Comparison of ENCODE assay signal across 10 cellular contexts in genomic region chrX:114959729-114960128, GRCh38. TPM values are rescaled to one million over a fixed set of nuclear protein-coding genes. Genes with fewer than 3 reads are reported as not detected.
A peak's percentile ranks its signal among the peaks of the same experiment; 100 is the strongest.
DNase-seq lines count a peak whose midpoint lies in the region; ATAC-seq, FAIRE-seq and TF ChIP-seq lines count a peak whose summit lies in the region.
"Had no signal": no experiment of that assay in that cellular context is flagged by ENCODE, and none has a peak within 500 bp of the region (broad histone marks: within the 10 kb centered on the region; RNA-seq: fewer than 3 reads in every experiment).

No MANE protein-coding gene starts in this region.

- TF ChIP-seq POLR2A in HepG2 (IDR thresholded peaks at IDR 0.05; ENCODE audit: insufficient read depth in 1 of 2, low read depth in 2 of 2, low read length in 2 of 2): no peak

- H3K9me3 ChIP-seq in liver (ENCODE audit: control insufficient read depth in 4 of 4, low read length in 3 of 4) (no peaks in the 10 kb centered on the region), HepG2 (ENCODE audit: low read length) (no peaks in the 10 kb centered on the region), upper lobe of right lung (no peaks in the 10 kb centered on the region)
- H3K9me3 ChIP-seq in CD4-positive, alpha-beta memory T cell (ENCODE audit: control insufficient read depth in 1 of 2, low read length in 2 of 2): no peaks in the 10 kb centered on the region

- intact Hi-C loops in HepG2 (cut with micrococcal nuclease; ENCODE audit: unreplicated experiment) (loop anchor here (10.0 kb wide), 1 partner anchor 345 kb away; no protein-coding TSS in a partner anchor), upper lobe of right lung (cut with DNase I) (no loop called here)
- intact Hi-C loops in CD4-positive, alpha-beta memory T cell (cut with micrococcal nuclease): no loop called here

- H3K4me2 ChIP-seq in HepG2 (ENCODE audit: low read depth, low read length): no peak overlapping the region

- peak; percentile 31 for TF ChIP-seq CTCF in liver (IDR thresholded peaks at IDR 0.05; ENCODE audit: low read depth, low read length, missing input control)
- TF ChIP-seq CTCF in HepG2 (CRISPR knock-in tag; IDR thresholded peaks at IDR 0.05): no peak
- peak; percentile 36; the same call in 1 of the 2 replicates for TF ChIP-seq CTCF in RWPE1 (conservative IDR thresholded peaks at IDR 0.05; ENCODE audit: low read depth)
- TF ChIP-seq CTCF in fibroblast of the aortic adventitia (IDR thresholded peaks at IDR 0.05; ENCODE audit: insufficient read depth, low read length): peak; percentile 52
- peak; percentile 41 for TF ChIP-seq CTCF in upper lobe of right lung (IDR thresholded peaks at IDR 0.05)

- H3K36me3 ChIP-seq in liver (ENCODE audit: control insufficient read depth in 4 of 4, insufficient read depth in 3 of 4, low read depth in 1 of 4, low read length in 3 of 4) (no peaks in the 10 kb centered on the region), HepG2 (replicated peaks in 1 of 2; ENCODE audit: control insufficient read depth in 1 of 2, insufficient read depth in 2 of 2, low read length in 2 of 2) (no peaks in the 10 kb centered on the region), upper lobe of right lung (no peaks in the 10 kb centered on the region)
- no peaks in the 10 kb centered on the region for H3K36me3 ChIP-seq in CD4-positive, alpha-beta memory T cell (ENCODE audit: insufficient read depth, low read length)

- CTCF ChIA-PET in HepG2 (lab: Yijun Ruan, JAX; ENCODE audit: low intra/inter-chr PET ratio, low total read pairs) (no interaction called here), RWPE1 (lab: Yijun Ruan, JAX) (interaction anchor here (0.5 to 1.0 kb wide), 3 partner anchors 333 to 1026 kb away, joined by 3 to 4 read pairs (median 3); no protein-coding TSS in a partner anchor)
- CTCF ChIA-PET in CD4-positive, alpha-beta memory T cell (lab: Charles Lee; ENCODE audit: partially characterized antibody): no interaction called here

- H3K27me3 ChIP-seq in liver (ENCODE audit: control insufficient read depth in 4 of 4, insufficient read depth in 4 of 4, low read length in 3 of 4) (no peaks in the 10 kb centered on the region), HepG2 (ENCODE audit: control insufficient read depth in 1 of 2, insufficient read depth in 2 of 2, low read length in 2 of 2) (no peaks in the 10 kb centered on the region), upper lobe of right lung (no peaks in the 10 kb centered on the region)
- H3K27me3 ChIP-seq in CD4-positive, alpha-beta memory T cell (ENCODE audit: insufficient read depth, low read length): no peaks in the 10 kb centered on the region

- no peak for DNase-seq in HepG2 (ENCODE audit: low spot score)
- peak; percentile 8 for DNase-seq in RWPE1 (ENCODE audit: low spot score)
- peak; percentile 55 for DNase-seq in fibroblast of the aortic adventitia (ENCODE audit: low read depth)
- DNase-seq in upper lobe of right lung: no peak
- DNase-seq in CD4-positive, alpha-beta memory T cell: no peak
- DNase-seq in NCI-H2227 treated with DMSO at 0.1 percent for 48 hours (lab: John Stamatoyannopoulos, UW): no peak
- DNase-seq in GM19238 (ENCODE audit: insufficient read length, low spot score): no peak
- DNase-seq: activated CD4-positive, CD25-positive, alpha-beta regulatory T cell treated with anti-CD3 and anti-CD28 coated beads, Interleukin-2, amount 50 U/mL, for 72 hours; effector memory CD4-positive, alpha-beta T cell had no signal

- H3K36me3 Mint-ChIP-seq in CD4-positive, alpha-beta memory T cell: no peaks in the 10 kb centered on the region

- TF ChIP-seq EP300 in HepG2 (IDR thresholded peaks at IDR 0.05; ENCODE audit: low read depth in 2 of 2, low read length in 2 of 2) (no peak), HepG2 (CRISPR knock-in tag; IDR thresholded peaks at IDR 0.05; ENCODE audit: borderline replicate concordance) (no peak)

- FAIRE-seq in HepG2 (lab: Jason Lieb, UNC): no peak

- H3K27ac Mint-ChIP-seq in CD4-positive, alpha-beta memory T cell: no peak overlapping the region

- H3K79me2 ChIP-seq in HepG2 (ENCODE audit: insufficient read depth, low read length): no peaks in the 10 kb centered on the region

- H3K4me1 ChIP-seq in liver (ENCODE audit: control insufficient read depth in 4 of 4, insufficient read depth in 4 of 4, low read length in 3 of 4) (no peaks in the 10 kb centered on the region), HepG2 (ENCODE audit: insufficient read depth, low read length) (no peaks in the 10 kb centered on the region), upper lobe of right lung (no peaks in the 10 kb centered on the region)
- H3K4me1 ChIP-seq in CD4-positive, alpha-beta memory T cell (ENCODE audit: insufficient read depth, low read length): no peaks in the 10 kb centered on the region

- POLR2A ChIA-PET in HepG2 (lab: Yijun Ruan, JAX) (no interaction called here), RWPE1 (lab: Yijun Ruan, JAX; ENCODE audit: low non-redundant PET) (no interaction called here)
- POLR2A ChIA-PET in CD4-positive, alpha-beta memory T cell (lab: Charles Lee; ENCODE audit: partially characterized antibody): no interaction called here

- ATAC-seq in HepG2 (no peak), upper lobe of right lung (no peak)

- no peak overlapping the region for H3K4me3 Mint-ChIP-seq in CD4-positive, alpha-beta memory T cell

- in situ Hi-C loops in HepG2 (cut with HindIII; ENCODE audit: extremely low pct_ligation_motif_present, low pct_unique_long_range_greater_than_20kb): no loop called here

- no peaks in the 10 kb centered on the region for H4K20me1 ChIP-seq in HepG2 (ENCODE audit: insufficient read depth, low read length)

- peaks cover 0 to 2% (median 0%) of the 10 kb centered on the region in 8 donors for H3K9me3 Mint-ChIP-seq in CD4-positive, alpha-beta memory T cell

- no peaks in the 10 kb centered on the region for H3K27me3 Mint-ChIP-seq in CD4-positive, alpha-beta memory T cell

- no peaks in the 10 kb centered on the region for H3K4me1 Mint-ChIP-seq in CD4-positive, alpha-beta memory T cell

- H2AFZ ChIP-seq in HepG2 (ENCODE audit: low read length): no peak overlapping the region

- H3K4me3 ChIP-seq in liver (ENCODE audit: low read depth in 1 of 3, low read length in 3 of 3) (no peak overlapping the region), HepG2 (replicated peaks in 1 of 3; ENCODE audit: insufficient read depth in 1 of 3, low read depth in 2 of 3, low read length in 3 of 3) (no peak overlapping the region), fibroblast of the aortic adventitia (ENCODE audit: low read depth, low read length) (no peak overlapping the region), upper lobe of right lung (no peak overlapping the region)
- H3K4me3 ChIP-seq in CD4-positive, alpha-beta memory T cell (ENCODE audit: low read length in 2 of 2): no peak overlapping the region

- no peak overlapping the region for H3K27ac ChIP-seq in liver (ENCODE audit: low read depth in 1 of 2, low read length in 2 of 2)
- no peak overlapping the region for H3K27ac ChIP-seq in HepG2 (ENCODE audit: extremely low read length, insufficient read depth, low read length)
- no peak overlapping the region for H3K27ac ChIP-seq in RWPE1
- H3K27ac ChIP-seq in upper lobe of right lung: no peak overlapping the region
- H3K27ac ChIP-seq in CD4-positive, alpha-beta memory T cell (ENCODE audit: low read depth, low read length): no peak overlapping the region

- TF ChIP-seq RAD21 in liver (IDR thresholded peaks at IDR 0.05) (peak; percentile 53 to 72), HepG2 (CRISPR knock-in tag; IDR thresholded peaks at IDR 0.05) (no peak)

- H3K9ac ChIP-seq in liver (ENCODE audit: low read depth in 1 of 2, low read length in 2 of 2) (no peak overlapping the region), HepG2 (ENCODE audit: insufficient read depth, low read depth, low read length) (no peak overlapping the region)

- no TSS peak for BruUV-seq in HepG2 (replicated peaks; lab: Mats Ljungman, UMichigan)

TF ChIP-seq in HepG2, 621 proteins besides CTCF, POLR2A, EP300 and RAD21 (continues in another document):
- TF ChIP-seq MTA3 (CRISPR knock-in tag; IDR thresholded peaks at IDR 0.05) (no peak), ZNF576 (CRISPR knock-in tag; IDR thresholded peaks at IDR 0.05) (no peak), ZNF496 (CRISPR knock-in tag; IDR thresholded peaks at IDR 0.05; ENCODE audit: insufficient replicate concordance) (no peak), HOXA3 (CRISPR knock-in tag; IDR thresholded peaks at IDR 0.05) (no peak)

RNA-seq across cellular contexts. Expression of gene IL13RA2, which starts 57.7 kb away (rescaled TPM):
- total RNA-seq in liver (1 to 10 TPM; 3.4 to 5.4 TPM), HepG2 (2016; rRNA removed; fragmentation: Illumina TruSeq; extraction: Trizol) (not detected in 2 replicates), fibroblast of the aortic adventitia (ENCODE audit: low replicate concordance) (21.8 and 213 TPM in 2 replicates), upper lobe of right lung (not detected)
- polyA plus RNA-seq in liver (1 to 10 TPM; 1.9 to 2.2 TPM), HepG2 (2011; rRNA removed) (not detected in 2 replicates)
- total RNA-seq in HepG2 (2016; cell fraction: cytosol; rRNA removed; fragmentation: Illumina TruSeq; extraction: Trizol; ENCODE audit: low read depth): not detected in 2 replicates
- total RNA-seq in HepG2 (2016; cell fraction: insoluble cytoplasmic fraction; rRNA removed; fragmentation: Illumina TruSeq; extraction: Trizol): not detected in 2 replicates
- not detected in 2 replicates for total RNA-seq in HepG2 (2016; cell fraction: membrane; rRNA removed; fragmentation: Illumina TruSeq; extraction: Trizol)
- total RNA-seq in HepG2 (2016; cell fraction: nucleus; rRNA removed; fragmentation: Illumina TruSeq; extraction: Trizol): not detected in 2 replicates
- not detected in 2 replicates for polyA plus RNA-seq in HepG2 (2011; cell fraction: cytosol; rRNA removed)
- polyA plus RNA-seq in HepG2 (2011; cell fraction: nucleus; rRNA removed): not detected in 2 replicates
- not detected in 2 replicates for polyA plus RNA-seq in HepG2 (2012)
- not detected in 2 replicates for polyA plus RNA-seq in HepG2 (2016; cell fraction: cytosol; fragmentation: Illumina TruSeq; extraction: Trizol; ENCODE audit: low read depth)
- not detected in 2 replicates for polyA plus RNA-seq in HepG2 (2016; cell fraction: insoluble cytoplasmic fraction; fragmentation: Illumina TruSeq; extraction: Trizol; ENCODE audit: low read depth)
- polyA plus RNA-seq in HepG2 (2016; cell fraction: membrane; fragmentation: Illumina TruSeq; extraction: Trizol; ENCODE audit: low read depth): not detected in 2 replicates
- not detected in 2 replicates for polyA plus RNA-seq in HepG2 (2016; cell fraction: nucleus; fragmentation: Illumina TruSeq; extraction: Trizol; ENCODE audit: insufficient read depth, low read depth)
- polyA minus RNA-seq in HepG2 (2011; rRNA and poly(A)+ RNA removed; ENCODE audit: low replicate concordance): not detected in 2 replicates
- not detected in 2 replicates for polyA minus RNA-seq in HepG2 (2011; cell fraction: cytosol; rRNA and poly(A)+ RNA removed)
- polyA minus RNA-seq in HepG2 (2011; cell fraction: nucleus; rRNA and poly(A)+ RNA removed): not detected in 2 replicates
- not detected for total RNA-seq in CD4-positive, alpha-beta memory T cell
- polyA plus RNA-seq in CD4-positive, alpha-beta memory T cell: not detected

Comparison
In these comparisons a context has a peak if more than half of its experiments do, and no peak if none do; other contexts are left out.
1. DNase-seq: peak in RWPE1 (single experiment) and fibroblast of the aortic adventitia (single experiment); none in HepG2 (single experiment), upper lobe of right lung (single experiment), CD4-positive, alpha-beta memory T cell (0 of 5), NCI-H2227 treated with DMSO at 0.1 percent for 48 hours (single experiment) and GM19238 (single experiment).